ENCODE assay signal across 1 cellular context in genomic region chr15:77064539-77065308, GRCh38.
TF ChIP-seq lines count a peak whose summit lies in the region.

No MANE protein-coding gene starts in this region.

TF ChIP-seq in K562, 482 proteins besides CTCF, POLR2A, EP300 and RAD21 (continued from another document and continues in another):
- TF ChIP-seq ZNF318 (IDR thresholded peaks at IDR 0.05; ENCODE audit: borderline replicate concordance in 1 of 2, low read depth in 1 of 2) (no peak), PKNOX1 (IDR thresholded peaks at IDR 0.05) (peak; percentile 75), CGGBP1 (CRISPR knock-in tag; IDR thresholded peaks at IDR 0.05) (no peak), MAFF (IDR thresholded peaks at IDR 0.05; ENCODE audit: low read length) (peak; percentile 30; the same call in 1 of the 2 replicates), ELF1 (tag; IDR thresholded peaks at IDR 0.05) (peak; percentile 68), EP400 (IDR thresholded peaks at IDR 0.05) (0 out of 2 replicates have a peak, but pooled peaks have one; percentile 25), TGIF2 (CRISPR knock-in tag; IDR thresholded peaks at IDR 0.05) (no peak), KLF10 (CRISPR knock-in tag; IDR thresholded peaks at IDR 0.05) (no peak), MITF (IDR thresholded peaks at IDR 0.05) (no peak), ZC3H8 (IDR thresholded peaks at IDR 0.05) (no peak), ZNF592 (IDR thresholded peaks at IDR 0.05) (0 out of 2 replicates have a peak, but pooled peaks have one; percentile 28), ZNF584 (CRISPR knock-in tag; IDR thresholded peaks at IDR 0.05; ENCODE audit: low read depth) (0 out of 2 replicates have a peak, but pooled peaks have one; percentile 49), GABPA (tag; conservative IDR thresholded peaks at IDR 0.05; ENCODE audit: low read depth) (peak; percentile 57), PCBP1 (IDR thresholded peaks at IDR 0.05; ENCODE audit: low read depth, low read length, poor library complexity, severe bottlenecking) (no peak), HOMEZ (CRISPR knock-in tag; IDR thresholded peaks at IDR 0.05) (no peak), ETV6 (IDR thresholded peaks at IDR 0.05; ENCODE audit: borderline replicate concordance in 1 of 2, low read depth in 2 of 2, low read length in 1 of 2) (0 out of 4 replicates have a peak, but pooled peaks of 1 of the 2 experiments have one; percentile 38), ETV6 (CRISPR knock-in tag; IDR thresholded peaks at IDR 0.05; ENCODE audit: borderline replicate concordance) (no peak), FOSL1 (tag; conservative IDR thresholded peaks at IDR 0.05) (peak; percentile 75), HNRNPK (IDR thresholded peaks at IDR 0.05; ENCODE audit: low read depth, low read length, poor library complexity, severe bottlenecking) (no peak), MGA (IDR thresholded peaks at IDR 0.05) (no peak; the same call in 1 of the 2 replicates), MAFG (tag; conservative IDR thresholded peaks at IDR 0.05) (peak; percentile 37; the same call in 1 of the 2 replicates)
